8 cellular contexts compared by ENCODE assay signal in the genomic region with DNA sequence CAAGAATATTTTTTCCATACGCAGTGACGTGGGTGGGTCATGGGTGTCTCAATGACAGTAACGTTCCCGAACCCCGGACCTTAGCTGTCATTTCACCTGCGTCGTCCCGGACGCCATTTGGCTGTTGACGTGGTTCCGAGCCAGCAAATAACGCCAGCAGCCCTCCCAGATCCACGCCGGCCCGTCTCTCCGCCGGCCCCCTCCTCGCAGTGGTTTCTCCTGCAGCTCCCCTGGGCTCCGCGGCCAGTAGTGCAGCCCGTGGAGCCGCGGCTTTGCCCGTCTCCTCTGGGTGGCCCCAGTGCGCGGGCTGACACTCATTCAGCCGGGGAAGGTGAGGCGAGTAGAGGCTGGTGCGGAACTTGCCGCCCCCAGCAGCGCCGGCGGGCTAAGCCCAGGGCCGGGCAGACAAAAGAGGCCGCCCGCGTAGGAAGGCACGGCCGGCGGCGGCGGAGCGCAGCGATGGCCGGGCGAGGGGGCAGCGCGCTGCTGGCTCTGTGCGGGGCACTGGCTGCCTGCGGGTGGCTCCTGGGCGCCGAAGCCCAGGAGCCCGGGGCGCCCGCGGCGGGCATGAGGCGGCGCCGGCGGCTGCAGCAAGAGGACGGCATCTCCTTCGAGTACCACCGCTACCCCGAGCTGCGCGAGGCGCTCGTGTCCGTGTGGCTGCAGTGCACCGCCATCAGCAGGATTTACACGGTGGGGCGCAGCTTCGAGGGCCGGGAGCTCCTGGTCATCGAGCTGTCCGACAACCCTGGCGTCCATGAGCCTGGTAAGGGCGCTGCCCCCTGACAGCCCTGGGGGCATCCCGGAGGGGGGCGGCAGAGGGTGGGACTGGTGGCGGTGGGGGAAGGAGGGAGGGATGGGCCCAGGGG. TPM values are rescaled to one million over a fixed set of nuclear protein-coding genes. Genes with fewer than 3 reads are reported as not detected.
DNase-seq lines count a peak whose midpoint lies in the region; ATAC-seq and TF ChIP-seq lines count a peak whose summit lies in the region.

A gene (plus strand): TSS at position 246 of the 869 bp plus-strand sequence. CDS start 214 bp downstream, at position 460.

- peak within 1 kb of the TSS; percentile 69 for H2AFZ ChIP-seq in PC-9

- CTCF ChIA-PET in CD8-positive, alpha-beta T cell (lab: Charles Lee) = no interaction called here
- CTCF ChIA-PET in PC-9 (lab: Charles Lee) = no interaction called here

- no TSS peak for BruUV-seq in PC-9 (replicated peaks; lab: Mats Ljungman, UMichigan)

- intact Hi-C loops in CD8-positive, alpha-beta T cell (cut with DNase I, micrococcal nuclease) = loop anchor here in 1 of 2 experiments (10.0 kb wide), 1 partner anchor 66 kb away; no protein-coding TSS in a partner anchor
- intact Hi-C loops in PC-9 (cut with micrococcal nuclease; ENCODE audit: unreplicated experiment) = no loop called here

- DNase-seq in CD8-positive, alpha-beta T cell = peak; percentile 15 to 66 (median 48)
- peak; percentile 78 for DNase-seq in HT1080 (ENCODE audit: low read depth)
- DNase-seq in PC-9 = peak in 1 of 2 experiments; percentile 72
- peak; percentile 4 to 41 (median 13) for DNase-seq in activated naive CD4-positive, alpha-beta T cell (lab: John Stamatoyannopoulos, UW)
- DNase-seq in fibroblast of the aortic adventitia (ENCODE audit: low read depth) = peak; percentile 71
- peak; percentile 29 to 80 (median 56) for DNase-seq in naive thymus-derived CD8-positive, alpha-beta T cell

- H3K9me3 Mint-ChIP-seq in CD8-positive, alpha-beta T cell = no peaks in the 10 kb centered on the region
- H3K9me3 Mint-ChIP-seq in naive thymus-derived CD8-positive, alpha-beta T cell = peaks cover 0 to 14% (median 2%) of the 10 kb centered on the region in 9 donors
- H3K9me3 Mint-ChIP-seq in stimulated activated naive CD8-positive, alpha-beta T cell treated with anti-CD3 and anti-CD28 coated beads, Interleukin-15, Interleukin-2, amounts not matched to agents 100 ng/mL and 50 ng/mL, for 24 hours = no peaks in the 10 kb centered on the region

- no peaks in the 10 kb centered on the region for H3K27me3 ChIP-seq in CD8-positive, alpha-beta T cell (ENCODE audit: insufficient read depth, low read length)
- H3K27me3 ChIP-seq in PC-9 (ENCODE audit: insufficient read depth, low read depth) = no peaks in the 10 kb centered on the region

- peak within 1 kb of the TSS; percentile 75 for H3K4me3 Mint-ChIP-seq in CD8-positive, alpha-beta T cell
- peak within 1 kb of the TSS; percentile 71 to 89 (median 80) for H3K4me3 Mint-ChIP-seq in naive thymus-derived CD8-positive, alpha-beta T cell
- peak within 1 kb of the TSS; percentile 70 for H3K4me3 Mint-ChIP-seq in stimulated activated naive CD8-positive, alpha-beta T cell treated with anti-CD3 and anti-CD28 coated beads, Interleukin-15, Interleukin-2, amounts not matched to agents 100 ng/mL and 50 ng/mL, for 24 hours

- peak; percentile 98 for ATAC-seq in CD8-positive, alpha-beta T cell
- peak; percentile 96 for ATAC-seq in GM21360 (IDR thresholded peaks at IDR 0.05; ENCODE audit: unreplicated experiment)
- peak; percentile 97 to 98 for ATAC-seq in naive thymus-derived CD8-positive, alpha-beta T cell

- H3K4me2 ChIP-seq in PC-9 = peak within 1 kb of the TSS; percentile 65

- H3F3A ChIP-seq in PC-9 (ENCODE audit: insufficient read depth, low read depth) = no peaks in the 10 kb centered on the region

- H3K4me1 Mint-ChIP-seq in CD8-positive, alpha-beta T cell (ENCODE audit: low read depth) = peaks cover 15% of the 10 kb centered on the region
- H3K4me1 Mint-ChIP-seq in naive thymus-derived CD8-positive, alpha-beta T cell = peaks cover 8 to 16% (median 14%) of the 10 kb centered on the region in 4 donors
- peaks cover 14% of the 10 kb centered on the region for H3K4me1 Mint-ChIP-seq in stimulated activated naive CD8-positive, alpha-beta T cell treated with anti-CD3 and anti-CD28 coated beads, Interleukin-15, Interleukin-2, amounts not matched to agents 100 ng/mL and 50 ng/mL, for 24 hours (ENCODE audit: low read depth)

- no peaks in the 10 kb centered on the region for H3K79me2 ChIP-seq in PC-9 (ENCODE audit: low read depth)

- POLR2A ChIA-PET in CD8-positive, alpha-beta T cell (lab: Charles Lee) = interaction anchor here (1.2 kb wide), 1 partner anchor 13 kb away, joined by 3 read pairs; no protein-coding TSS in a partner anchor
- POLR2A ChIA-PET in PC-9 (lab: Charles Lee; ENCODE audit: unreplicated experiment) = interaction anchor here (0.6 kb wide), 1 partner anchor 20 kb away, joined by 3 read pairs; no protein-coding TSS in a partner anchor
- POLR2A ChIA-PET in naive thymus-derived CD8-positive, alpha-beta T cell (lab: Charles Lee) = no interaction called here

- no peak within 1 kb of the TSS for H3K27ac ChIP-seq in CD8-positive, alpha-beta T cell (ENCODE audit: low read depth, low read length)
- no peak within 1 kb of the TSS for H3K27ac ChIP-seq in PC-9

- no peak for TF ChIP-seq CTCF in CD8-positive, alpha-beta T cell (IDR thresholded peaks at IDR 0.05)
- TF ChIP-seq CTCF in PC-9 (conservative IDR thresholded peaks at IDR 0.05) (no peak; the same call in 1 of the 2 replicates), fibroblast of the aortic adventitia (IDR thresholded peaks at IDR 0.05; ENCODE audit: insufficient read depth, low read length) (peak; percentile 68)

- no peaks in the 10 kb centered on the region for H3K9me3 ChIP-seq in CD8-positive, alpha-beta T cell (ENCODE audit: low read length)
- no peaks in the 10 kb centered on the region for H3K9me3 ChIP-seq in PC-9 (ENCODE audit: insufficient read depth, low read depth)

- no peaks in the 10 kb centered on the region for H3K36me3 ChIP-seq in CD8-positive, alpha-beta T cell (ENCODE audit: insufficient read depth, low read length)
- H3K36me3 ChIP-seq in PC-9 (ENCODE audit: low read depth) = no peaks in the 10 kb centered on the region

- no peaks in the 10 kb centered on the region for H3K4me1 ChIP-seq in CD8-positive, alpha-beta T cell (ENCODE audit: insufficient read depth, low read length)
- H3K4me1 ChIP-seq in PC-9 (replicated peaks; ENCODE audit: insufficient read depth) = no peaks in the 10 kb centered on the region

- no peak within 1 kb of the TSS for H3K27ac Mint-ChIP-seq in CD8-positive, alpha-beta T cell
- H3K27ac Mint-ChIP-seq in naive thymus-derived CD8-positive, alpha-beta T cell = peak within 1 kb of the TSS in 1 of 10 donors; percentile 52
- H3K27ac Mint-ChIP-seq in stimulated activated naive CD8-positive, alpha-beta T cell treated with anti-CD3 and anti-CD28 coated beads, Interleukin-15, Interleukin-2, amounts not matched to agents 100 ng/mL and 50 ng/mL, for 24 hours = no peak within 1 kb of the TSS

- H3K36me3 Mint-ChIP-seq in CD8-positive, alpha-beta T cell = no peaks in the 10 kb centered on the region
- H3K36me3 Mint-ChIP-seq in naive thymus-derived CD8-positive, alpha-beta T cell = peaks cover 0 to 9% (median 1%) of the 10 kb centered on the region in 3 donors
- no peaks in the 10 kb centered on the region for H3K36me3 Mint-ChIP-seq in stimulated activated naive CD8-positive, alpha-beta T cell treated with anti-CD3 and anti-CD28 coated beads, Interleukin-15, Interleukin-2, amounts not matched to agents 100 ng/mL and 50 ng/mL, for 24 hours (ENCODE audit: low read depth)

- H3K9me2 ChIP-seq in PC-9 (ENCODE audit: insufficient read depth) = no peaks in the 10 kb centered on the region

- H3K27me3 Mint-ChIP-seq in CD8-positive, alpha-beta T cell (ENCODE audit: low read depth) = peaks cover 63% of the 10 kb centered on the region
- H3K27me3 Mint-ChIP-seq in naive thymus-derived CD8-positive, alpha-beta T cell = peaks cover 27 to 63% (median 36%) of the 10 kb centered on the region in 5 donors
- H3K27me3 Mint-ChIP-seq in stimulated activated naive CD8-positive, alpha-beta T cell treated with anti-CD3 and anti-CD28 coated beads, Interleukin-15, Interleukin-2, amounts not matched to agents 100 ng/mL and 50 ng/mL, for 24 hours = peaks cover 87% of the 10 kb centered on the region

- no peaks in the 10 kb centered on the region for H4K20me1 ChIP-seq in PC-9 (ENCODE audit: insufficient read depth)

- peak within 1 kb of the TSS; percentile 4 for H3K4me3 ChIP-seq in CD8-positive, alpha-beta T cell (ENCODE audit: low read depth, low read length)
- H3K4me3 ChIP-seq in PC-9 (peak within 1 kb of the TSS; percentile 58; the same call in 1 of the 2 replicates), fibroblast of the aortic adventitia (ENCODE audit: low read depth, low read length) (peak within 1 kb of the TSS; percentile 71)

RNA-seq across cellular contexts. Expression of the gene that starts here (rescaled TPM):
- not detected for total RNA-seq in CD8-positive, alpha-beta T cell
- 9.3 and 11.4 TPM in 2 replicates for total RNA-seq in HT1080 (2014; rRNA removed; shearing (Covaris generic))
- 10.6 and 12.2 TPM in 2 replicates for polyA plus RNA-seq in HT1080 (2015; cell fraction: cytosol; rRNA removed)
- 12.7 and 13.3 TPM in 2 replicates for polyA plus RNA-seq in HT1080 (2015; cell fraction: nucleus; rRNA removed)
- total RNA-seq in PC-9 (2021) (1.3 and 1.4 TPM in 2 replicates), fibroblast of the aortic adventitia (ENCODE audit: low replicate concordance) (79.4 and 116 TPM in 2 replicates)
- total RNA-seq in naive thymus-derived CD8-positive, alpha-beta T cell = not detected
- polyA plus RNA-seq in naive thymus-derived CD8-positive, alpha-beta T cell = under 1 TPM in 1 of 3 donors, not detected in 2; 0.16 TPM

Comparison
In these comparisons a context has a peak if more than half of its experiments do, and no peak if none do; other contexts are left out.
1. Peak in DNase-seq, ATAC-seq and H3K4me3 ChIP-seq in CD8-positive, alpha-beta T cell; RNA of the gene not detected or under 1 TPM.
2. Peak in DNase-seq and ATAC-seq in naive thymus-derived CD8-positive, alpha-beta T cell; RNA of the gene not detected or under 1 TPM.
3. H3K4me3 ChIP-seq: peak in every context shown above with its lines; median percentile 71 in fibroblast of the aortic adventitia; 58 in PC-9; 4 in CD8-positive, alpha-beta T cell.